In genomic region chr3:9347887-9348286, GRCh38 we compare ENCODE assay signal across 15 cellular contexts. TPM values are rescaled to one million over a fixed set of nuclear protein-coding genes. Genes with fewer than 3 reads are reported as not detected.
DNase-seq lines count a peak whose midpoint lies in the region; ATAC-seq and TF ChIP-seq lines count a peak whose summit lies in the region.
"Had no signal": no experiment of that assay in that cellular context is flagged by ENCODE, and none has a peak within 500 bp of the region (broad histone marks: within the 10 kb centered on the region; RNA-seq: fewer than 3 reads in every experiment).

No MANE protein-coding gene starts in this region.

- H3K9ac ChIP-seq in adipocyte (ENCODE audit: low read length) = no peak overlapping the region
- H3K9ac ChIP-seq in trophoblast cell (ENCODE audit: low read length) = no peak overlapping the region

- H3K27me3 ChIP-seq in adipocyte (replicated peaks; ENCODE audit: control insufficient read depth, insufficient read depth, low read length) (no peaks in the 10 kb centered on the region), trophoblast cell (ENCODE audit: insufficient read depth, low read length) (no peaks in the 10 kb centered on the region)
- H3K27me3 ChIP-seq: right lobe of liver, SJCRH30 had no signal

- no peak overlapping the region for H3K4ac ChIP-seq in trophoblast cell (ENCODE audit: low read depth, low read length)

- H3K9me3 Mint-ChIP-seq in stimulated activated effector memory CD8-positive, alpha-beta T cell treated with anti-CD3 and anti-CD28 coated beads, Interleukin-12 subunit alpha, Interleukin-12 subunit beta, amount 100 ng/mL, for 72 hours = no peaks in the 10 kb centered on the region
- H3K9me3 Mint-ChIP-seq in activated T-helper 1 cell treated with anti-CD3 and anti-CD28 coated beads, Interleukin-12 subunit alpha, Interleukin-12 subunit beta, Interleukin-2, Interleukin-4 antibody, amounts not matched to agents 30 ng/mL and 10 ng/mL and 1 ng/mL, durations not matched to agents 14 hours and 24 hours and 36 hours = no peaks in the 10 kb centered on the region
- H3K9me3 Mint-ChIP-seq: naive B cell had no signal

- no CpG with 5 or more reads among the region's 2 CpGs for WGBS in trophoblast cell (ENCODE audit: extremely low coverage, insufficient coverage, insufficient read length)

- H3K79me1 ChIP-seq in trophoblast cell (ENCODE audit: low read length) = peaks cover 18% of the 10 kb centered on the region

- TF ChIP-seq CTCF in fibroblast of the aortic adventitia (IDR thresholded peaks at IDR 0.05; ENCODE audit: insufficient read depth, low read length) = no peak

- no peak overlapping the region for H3K4me3 Mint-ChIP-seq in stimulated activated effector memory CD8-positive, alpha-beta T cell treated with anti-CD3 and anti-CD28 coated beads, Interleukin-12 subunit alpha, Interleukin-12 subunit beta, amount 100 ng/mL, for 72 hours
- H3K4me3 Mint-ChIP-seq in activated T-helper 1 cell treated with anti-CD3 and anti-CD28 coated beads, Interleukin-12 subunit alpha, Interleukin-12 subunit beta, Interleukin-2, Interleukin-4 antibody, amounts not matched to agents 30 ng/mL and 10 ng/mL and 1 ng/mL, durations not matched to agents 14 hours and 24 hours and 36 hours = no peak overlapping the region
- H3K4me3 Mint-ChIP-seq: naive B cell had no signal

- H2BK12ac ChIP-seq in trophoblast cell (ENCODE audit: low read length) = no peak overlapping the region

- H3K4me3 ChIP-seq in adipocyte (ENCODE audit: low read length) (no peak overlapping the region), fibroblast of the aortic adventitia (ENCODE audit: low read depth, low read length) (no peak overlapping the region), trophoblast cell (ENCODE audit: low read depth, low read length) (no peak overlapping the region)
- H3K4me3 ChIP-seq: right lobe of liver, SJCRH30 had no signal

- peak overlapping the region; percentile 11 for H3K27ac Mint-ChIP-seq in stimulated activated effector memory CD8-positive, alpha-beta T cell treated with anti-CD3 and anti-CD28 coated beads, Interleukin-12 subunit alpha, Interleukin-12 subunit beta, amount 100 ng/mL, for 72 hours
- no peak overlapping the region for H3K27ac Mint-ChIP-seq in activated T-helper 1 cell treated with anti-CD3 and anti-CD28 coated beads, Interleukin-12 subunit alpha, Interleukin-12 subunit beta, Interleukin-2, Interleukin-4 antibody, amounts not matched to agents 30 ng/mL and 10 ng/mL and 1 ng/mL, durations not matched to agents 14 hours and 24 hours and 36 hours

- no peak overlapping the region for H3K23ac ChIP-seq in trophoblast cell (ENCODE audit: low read length)

- no peaks in the 10 kb centered on the region for H3K79me2 ChIP-seq in trophoblast cell (ENCODE audit: control insufficient read depth, insufficient read depth, low read length, poor library complexity)

- H2AFZ ChIP-seq in trophoblast cell (ENCODE audit: insufficient read depth, low read length, poor library complexity) = no peak overlapping the region

- intact Hi-C loops in activated T-helper 1 cell treated with anti-CD3 and anti-CD28 coated beads, Interleukin-12 subunit alpha, Interleukin-12 subunit beta, Interleukin-2, Interleukin-4 antibody, amounts not matched to agents 30 ng/mL and 10 ng/mL and 1 ng/mL, durations not matched to agents 14 hours and 24 hours and 36 hours (cut with micrococcal nuclease) = no loop called here

- H3K27me3 Mint-ChIP-seq in activated T-helper 1 cell treated with anti-CD3 and anti-CD28 coated beads, Interleukin-12 subunit alpha, Interleukin-12 subunit beta, Interleukin-2, Interleukin-4 antibody, amounts not matched to agents 30 ng/mL and 10 ng/mL and 1 ng/mL, durations not matched to agents 14 hours and 24 hours and 36 hours (ENCODE audit: insufficient read depth) = no peaks in the 10 kb centered on the region
- H3K27me3 Mint-ChIP-seq: naive B cell had no signal

- H3K9me3 ChIP-seq in adipocyte (ENCODE audit: control insufficient read depth, low read length) (no peaks in the 10 kb centered on the region), trophoblast cell (ENCODE audit: insufficient read depth, low read depth, low read length) (peaks cover 5% of the 10 kb centered on the region)
- H3K9me3 ChIP-seq: Caco-2, right lobe of liver, SJCRH30 had no signal

- H3K14ac ChIP-seq in trophoblast cell (ENCODE audit: low read length) = no peak overlapping the region

- no peak overlapping the region for H2AK5ac ChIP-seq in trophoblast cell (ENCODE audit: low read length)

- H4K91ac ChIP-seq in trophoblast cell (ENCODE audit: low read depth, low read length) = no peak overlapping the region

- H4K8ac ChIP-seq in trophoblast cell (ENCODE audit: low read depth, low read length) = no peak overlapping the region

- H3K4me2 ChIP-seq in trophoblast cell (ENCODE audit: low read length) = no peak overlapping the region

- ATAC-seq in stimulated activated effector memory CD8-positive, alpha-beta T cell treated with anti-CD3 and anti-CD28 coated beads, Interleukin-12 subunit alpha, Interleukin-12 subunit beta, amount 100 ng/mL, for 72 hours = peak; percentile 94
- ATAC-seq: right lobe of liver had no signal

- DNase-seq in GM04503 (ENCODE audit: low read depth) = peak; percentile 86
- peak; percentile 50 for DNase-seq in adipocyte (ENCODE audit: low read depth)
- DNase-seq in fibroblast of the aortic adventitia (ENCODE audit: low read depth) = peak; percentile 76
- DNase-seq in stimulated activated effector memory CD8-positive, alpha-beta T cell treated with anti-CD3 and anti-CD28 coated beads, Interleukin-12 subunit alpha, Interleukin-12 subunit beta, amount 100 ng/mL, for 72 hours (ENCODE audit: low spot score in 2 of 2) = no peak
- no peak for DNase-seq in trophoblast cell
- DNase-seq in activated T-helper 1 cell treated with anti-CD3 and anti-CD28 coated beads, Interleukin-12 subunit alpha, Interleukin-12 subunit beta, Interleukin-2, Interleukin-4 antibody, amounts not matched to agents 30 ng/mL and 10 ng/mL and 1 ng/mL, durations not matched to agents 14 hours and 24 hours and 36 hours (ENCODE audit: low spot score) = no peak
- no peak for DNase-seq in SW 1271 (lab: John Stamatoyannopoulos, UW)
- DNase-seq: Caco-2, Kasumi-1, left cardiac atrium, naive B cell, NCI-H2029, NCI-H774, right lobe of liver, SJCRH30 had no signal

- no peak overlapping the region for H2BK5ac ChIP-seq in trophoblast cell (ENCODE audit: low read depth, low read length, poor library complexity)

- H2BK120ac ChIP-seq in trophoblast cell (ENCODE audit: insufficient read depth, low read length, poor library complexity) = no peak overlapping the region

- H3K4me1 Mint-ChIP-seq in stimulated activated effector memory CD8-positive, alpha-beta T cell treated with anti-CD3 and anti-CD28 coated beads, Interleukin-12 subunit alpha, Interleukin-12 subunit beta, amount 100 ng/mL, for 72 hours = peaks cover 10% of the 10 kb centered on the region
- peaks cover 3% of the 10 kb centered on the region for H3K4me1 Mint-ChIP-seq in activated T-helper 1 cell treated with anti-CD3 and anti-CD28 coated beads, Interleukin-12 subunit alpha, Interleukin-12 subunit beta, Interleukin-2, Interleukin-4 antibody, amounts not matched to agents 30 ng/mL and 10 ng/mL and 1 ng/mL, durations not matched to agents 14 hours and 24 hours and 36 hours (ENCODE audit: low read depth)

- no peak overlapping the region for H3K27ac ChIP-seq in trophoblast cell (ENCODE audit: low read depth, low read length)
- H3K27ac ChIP-seq: right lobe of liver, SJCRH30 had no signal

- no peaks in the 10 kb centered on the region for H3K36me3 Mint-ChIP-seq in stimulated activated effector memory CD8-positive, alpha-beta T cell treated with anti-CD3 and anti-CD28 coated beads, Interleukin-12 subunit alpha, Interleukin-12 subunit beta, amount 100 ng/mL, for 72 hours
- no peaks in the 10 kb centered on the region for H3K36me3 Mint-ChIP-seq in activated T-helper 1 cell treated with anti-CD3 and anti-CD28 coated beads, Interleukin-12 subunit alpha, Interleukin-12 subunit beta, Interleukin-2, Interleukin-4 antibody, amounts not matched to agents 30 ng/mL and 10 ng/mL and 1 ng/mL, durations not matched to agents 14 hours and 24 hours and 36 hours (ENCODE audit: low read depth)
- H3K36me3 Mint-ChIP-seq: naive B cell had no signal

- no peak overlapping the region for H4K12ac ChIP-seq in trophoblast cell (ENCODE audit: low read depth, low read length)

- no peaks in the 10 kb centered on the region for H3K36me3 ChIP-seq in adipocyte (ENCODE audit: control insufficient read depth, insufficient read depth, low read length, severe bottlenecking)
- no peaks in the 10 kb centered on the region for H3K36me3 ChIP-seq in trophoblast cell (ENCODE audit: control insufficient read depth in 1 of 2, insufficient read depth in 2 of 2, low read length in 2 of 2)
- H3K36me3 ChIP-seq: right lobe of liver, SJCRH30 had no signal

- no peak overlapping the region for H3K18ac ChIP-seq in trophoblast cell (ENCODE audit: low read length)

- H3K4me1 ChIP-seq in adipocyte (ENCODE audit: control insufficient read depth, insufficient read depth, low read length) = peaks cover 48% of the 10 kb centered on the region
- peaks cover 16 to 30% of the 10 kb centered on the region in 2 experiments for H3K4me1 ChIP-seq in trophoblast cell (ENCODE audit: control insufficient read depth in 1 of 2, insufficient read depth in 2 of 2, low read length in 2 of 2)

RNA-seq across cellular contexts. Expression of gene THUMPD3, which starts 15.0 kb away (rescaled TPM):
- 31.6 and 48.3 TPM in 2 replicates for total RNA-seq in fibroblast of the aortic adventitia (ENCODE audit: low replicate concordance)
- polyA plus RNA-seq in trophoblast cell (2013) = 25.9 and 28.3 TPM in 2 replicates
- total RNA-seq in activated T-helper 1 cell treated with anti-CD3 and anti-CD28 coated beads, Interleukin-12 subunit alpha, Interleukin-12 subunit beta, Interleukin-2, Interleukin-4 antibody, amounts not matched to agents 30 ng/mL and 10 ng/mL and 1 ng/mL, durations not matched to agents 14 hours and 24 hours and 36 hours = 61.4 and 62.4 TPM in 2 replicates

RNA-seq across cellular contexts. Expression of gene SETD5, which starts 49.5 kb away (rescaled TPM):
- 62.1 and 80.2 TPM in 2 replicates for total RNA-seq in fibroblast of the aortic adventitia (ENCODE audit: low replicate concordance)
- polyA plus RNA-seq in trophoblast cell (2013) = 193 and 197 TPM in 2 replicates
- 135 and 140 TPM in 2 replicates for total RNA-seq in activated T-helper 1 cell treated with anti-CD3 and anti-CD28 coated beads, Interleukin-12 subunit alpha, Interleukin-12 subunit beta, Interleukin-2, Interleukin-4 antibody, amounts not matched to agents 30 ng/mL and 10 ng/mL and 1 ng/mL, durations not matched to agents 14 hours and 24 hours and 36 hours

Comparison
In these comparisons a context has a peak if more than half of its experiments do, and no peak if none do; other contexts are left out.
1. DNase-seq: peak in GM04503 (single experiment), adipocyte (single experiment) and fibroblast of the aortic adventitia (single experiment); none in stimulated activated effector memory CD8-positive, alpha-beta T cell treated with anti-CD3 and anti-CD28 coated beads, Interleukin-12 subunit alpha, Interleukin-12 subunit beta, amount 100 ng/mL, for 72 hours (0 of 2), trophoblast cell (0 of 2), activated T-helper 1 cell treated with anti-CD3 and anti-CD28 coated beads, Interleukin-12 subunit alpha, Interleukin-12 subunit beta, Interleukin-2, Interleukin-4 antibody, amounts not matched to agents 30 ng/mL and 10 ng/mL and 1 ng/mL, durations not matched to agents 14 hours and 24 hours and 36 hours (single experiment) and SW 1271 (0 of 2).